In genomic region chr20:38685853-38686473, GRCh38 we compare ENCODE assay signal across 1 cellular context.
TF ChIP-seq lines count a peak whose summit lies in the region.

No MANE protein-coding gene starts in this region.

TF ChIP-seq in HepG2, 621 proteins besides CTCF, POLR2A, EP300 and RAD21 (continued from another document and continues in another):
- no peak for TF ChIP-seq ZBTB40 (IDR thresholded peaks at IDR 0.05)
- peak; percentile 67; the same call in 1 of the 2 replicates for TF ChIP-seq ZBTB40 (CRISPR knock-in tag; IDR thresholded peaks at IDR 0.05)
- no peak for TF ChIP-seq TBX3 (IDR thresholded peaks at IDR 0.05; ENCODE audit: borderline replicate concordance)
- TF ChIP-seq ZNF709 (CRISPR knock-in tag; IDR thresholded peaks at IDR 0.05) = peak; percentile 80
- peak; percentile 85 for TF ChIP-seq ARID5B (CRISPR knock-in tag; IDR thresholded peaks at IDR 0.05)
- TF ChIP-seq HINFP (CRISPR knock-in tag; IDR thresholded peaks at IDR 0.05; ENCODE audit: low read depth) = peak; percentile 79; the same call in 1 of the 2 replicates
- peak; percentile 71 for TF ChIP-seq ZNF18 (CRISPR knock-in tag; IDR thresholded peaks at IDR 0.05; ENCODE audit: insufficient replicate concordance)
- no peak for TF ChIP-seq ZNF879 (CRISPR knock-in tag; IDR thresholded peaks at IDR 0.05)
- no peak for TF ChIP-seq GABPA (IDR thresholded peaks at IDR 0.05; ENCODE audit: low read depth, low read length)
- TF ChIP-seq GABPA (CRISPR knock-in tag; IDR thresholded peaks at IDR 0.05; ENCODE audit: low read depth) = no peak
- TF ChIP-seq BRF2 (CRISPR knock-in tag; IDR thresholded peaks at IDR 0.05) = no peak
- peak; percentile 76; the same call in 1 of the 2 replicates for TF ChIP-seq NR0B2 (CRISPR knock-in tag; IDR thresholded peaks at IDR 0.05)
- TF ChIP-seq SAFB2 (CRISPR knock-in tag; IDR thresholded peaks at IDR 0.05; ENCODE audit: borderline replicate concordance, low read depth) = no peak; the same call in 1 of the 2 replicates
- peak; percentile 80 for TF ChIP-seq IRF2 (CRISPR knock-in tag; IDR thresholded peaks at IDR 0.05)
- no peak; the same call in 1 of the 2 replicates for TF ChIP-seq ZZZ3 (CRISPR knock-in tag; IDR thresholded peaks at IDR 0.05; ENCODE audit: borderline replicate concordance)
- TF ChIP-seq EZH2 (conservative IDR thresholded peaks at IDR 0.05; ENCODE audit: low read depth, low read length) = no peak
- no peak for TF ChIP-seq SRF (IDR thresholded peaks at IDR 0.05; ENCODE audit: low read depth, low read length)
- TF ChIP-seq CHD4 (IDR thresholded peaks at IDR 0.05; ENCODE audit: borderline replicate concordance, low read length) = no peak
- peak; percentile 91; the same call in 1 of the 2 replicates for TF ChIP-seq MTERF4 (CRISPR knock-in tag; IDR thresholded peaks at IDR 0.05)
- no peak for TF ChIP-seq ZNF280B (CRISPR knock-in tag; IDR thresholded peaks at IDR 0.05; ENCODE audit: borderline replicate concordance)
- TF ChIP-seq RBAK (CRISPR knock-in tag; IDR thresholded peaks at IDR 0.05) = 0 out of 2 replicates have a peak, but pooled peaks have one; percentile 25
- peak; percentile 97 for TF ChIP-seq NFKBIZ (CRISPR knock-in tag; IDR thresholded peaks at IDR 0.05)
- peak; percentile 74; the same call in 1 of the 2 replicates for TF ChIP-seq ZIK1 (CRISPR knock-in tag; IDR thresholded peaks at IDR 0.05; ENCODE audit: borderline replicate concordance, low read depth)
- TF ChIP-seq CHD2 (IDR thresholded peaks at IDR 0.05; ENCODE audit: low read depth, low read length) = no peak
- TF ChIP-seq TFDP2 (CRISPR knock-in tag; IDR thresholded peaks at IDR 0.05) = 0 out of 2 replicates have a peak, but pooled peaks have one; percentile 39
